In the genomic region with DNA sequence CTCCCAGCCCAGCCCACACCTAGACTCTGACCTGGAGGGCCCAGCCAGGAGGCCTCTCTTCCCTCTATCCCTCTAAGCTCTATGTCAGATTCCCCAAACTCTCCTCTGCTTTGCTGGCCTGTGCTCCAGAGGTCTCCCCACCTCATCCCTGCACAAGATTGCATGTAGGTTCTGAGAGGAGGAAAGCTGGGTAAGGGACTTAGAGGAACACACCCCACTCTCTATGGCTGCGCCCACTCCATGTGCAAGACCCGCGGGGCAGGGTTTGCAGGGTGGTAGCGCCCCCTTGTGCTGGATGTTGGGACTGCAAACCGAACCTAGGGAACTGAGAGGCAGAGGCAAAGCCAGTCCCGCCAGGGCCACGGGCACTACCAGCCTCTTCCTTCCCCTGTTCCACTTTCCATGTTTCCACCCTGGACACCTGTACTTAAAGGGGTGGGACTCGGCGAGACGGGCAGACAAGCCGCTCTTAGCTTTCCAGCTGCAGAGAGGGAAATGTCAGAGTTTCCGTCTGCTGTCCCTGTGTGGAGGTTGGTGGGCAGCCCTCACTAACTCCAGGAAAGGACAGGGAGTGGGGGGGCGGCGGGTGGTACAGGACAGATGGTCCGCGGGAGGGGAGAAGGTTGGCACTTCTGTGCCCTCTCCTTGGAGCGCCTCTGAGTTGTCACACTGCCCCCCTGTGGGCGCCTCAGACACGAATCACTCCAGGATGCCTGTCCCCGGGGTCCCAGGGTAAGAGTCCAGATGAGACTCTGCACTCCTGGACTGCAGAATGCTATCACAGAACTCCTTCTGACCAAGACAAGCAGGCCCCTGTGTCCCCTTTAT, we compare ENCODE assay signal across 8 cellular contexts. TPM values are rescaled to one million over a fixed set of nuclear protein-coding genes. Genes with fewer than 3 reads are reported as not detected.
A peak's percentile ranks its signal among the peaks of the same experiment; 100 is the strongest.
DNase-seq lines count a peak whose midpoint lies in the region; ATAC-seq and TF ChIP-seq lines count a peak whose summit lies in the region.

No MANE protein-coding gene starts in this region.

- no peaks in the 10 kb centered on the region for H3K36me3 Mint-ChIP-seq in activated naive CD8-positive, alpha-beta T cell treated with anti-CD3 and anti-CD28 coated beads for 36 hours

- H3K27ac ChIP-seq in GM23248 (peak overlapping the region; percentile 100), SU-DHL-6 (ENCODE audit: low read depth, low read length) (no peak overlapping the region; the same call in 1 of the 2 replicates), parathyroid adenoma (peak overlapping the region; percentile 45), thymus (ENCODE audit: low read depth) (no peak overlapping the region)

- H3K9me2 ChIP-seq in GM23248 (ENCODE audit: insufficient read depth) (no peaks in the 10 kb centered on the region), SU-DHL-6 (replicated peaks; ENCODE audit: insufficient read depth, low read length) (no peaks in the 10 kb centered on the region)

- no peaks in the 10 kb centered on the region for H3K9me3 ChIP-seq in GM23248 (ENCODE audit: low read depth)
- H3K9me3 ChIP-seq in SU-DHL-6 (ENCODE audit: insufficient read depth, low read length), result no peaks in the 10 kb centered on the region
- no peaks in the 10 kb centered on the region for H3K9me3 ChIP-seq in parathyroid adenoma (ENCODE audit: control insufficient read depth, low read length)
- no peaks in the 10 kb centered on the region for H3K9me3 ChIP-seq in thymus (ENCODE audit: control insufficient read depth)

- peak overlapping the region; percentile 77 for H3K4me3 Mint-ChIP-seq in activated naive CD8-positive, alpha-beta T cell treated with anti-CD3 and anti-CD28 coated beads for 36 hours

- H3K27me3 Mint-ChIP-seq in activated naive CD8-positive, alpha-beta T cell treated with anti-CD3 and anti-CD28 coated beads for 36 hours, result peaks cover 28% of the 10 kb centered on the region

- H3K4me3 ChIP-seq in GM23248, result peak overlapping the region; percentile 80
- peak overlapping the region; percentile 52 for H3K4me3 ChIP-seq in SU-DHL-6 (ENCODE audit: insufficient read depth, low read length, poor library complexity, severe bottlenecking)
- peak overlapping the region; percentile 56 for H3K4me3 ChIP-seq in parathyroid adenoma (ENCODE audit: low read depth, low read length)
- H3K4me3 ChIP-seq in thymus (ENCODE audit: low read length), result peak overlapping the region; percentile 50

- peak; percentile 86 for DNase-seq in DMS53 (lab: John Stamatoyannopoulos, UW)
- DNase-seq in GM23248, result peak; percentile 86
- peak; percentile 78 for DNase-seq in MV-4-11 (lab: John Stamatoyannopoulos, UW)
- peak; percentile 88 for DNase-seq in activated naive CD8-positive, alpha-beta T cell treated with anti-CD3 and anti-CD28 coated beads for 36 hours
- peak; percentile 94 for DNase-seq in Right ventricle myocardium superior

- peak; percentile 69 for ATAC-seq in Right ventricle myocardium superior (ENCODE audit: poor library complexity)

- TF ChIP-seq CTCF in SU-DHL-6 (IDR thresholded peaks at IDR 0.05; ENCODE audit: insufficient read depth, low read length, poor library complexity, severe bottlenecking), result peak; percentile 83
- TF ChIP-seq CTCF in parathyroid adenoma (IDR thresholded peaks at IDR 0.05), result peak; percentile 97

- peak overlapping the region; percentile 94 for H3K9ac ChIP-seq in GM23248
- H3K9ac ChIP-seq in SU-DHL-6 (ENCODE audit: low read length), result peak overlapping the region; percentile 66
- no peak overlapping the region for H3K9ac ChIP-seq in parathyroid adenoma

- H3K36me3 ChIP-seq in GM23248 (ENCODE audit: low read depth) (no peaks in the 10 kb centered on the region), SU-DHL-6 (ENCODE audit: low read length) (no peaks in the 10 kb centered on the region), parathyroid adenoma (ENCODE audit: control insufficient read depth, insufficient read depth, low read length) (no peaks in the 10 kb centered on the region), thymus (ENCODE audit: control insufficient read depth, insufficient read depth) (no peaks in the 10 kb centered on the region)

- H3K27me3 ChIP-seq in GM23248 (replicated peaks; ENCODE audit: insufficient read depth), result no peaks in the 10 kb centered on the region
- H3K27me3 ChIP-seq in SU-DHL-6 (ENCODE audit: low read length), result no peaks in the 10 kb centered on the region
- H3K27me3 ChIP-seq in parathyroid adenoma (ENCODE audit: control insufficient read depth, insufficient read depth, low read length), result no peaks in the 10 kb centered on the region
- H3K27me3 ChIP-seq in thymus (ENCODE audit: control insufficient read depth, insufficient read depth), result peaks cover 6% of the 10 kb centered on the region

- in situ Hi-C loops in GM23248 (cut with MboI), result loop anchor here (10.0 kb wide), 1 partner anchor 288 kb away; no protein-coding TSS in a partner anchor

- whole genome bisulfite sequencing in GM23248 (ENCODE audit: low coverage in 1 of 2, low lambda C conversion rate in 2 of 2, missing lambda C conversion rate in 2 of 2), 2 experiments, result 0 to 1% methylated on average over 18 to 20 of the region's 20 CpGs
- WGBS in thymus, result 3% methylated on average over 20 of the region's 20 CpGs

- H3K4me1 ChIP-seq in GM23248 (ENCODE audit: insufficient read depth) (peaks cover 44% of the 10 kb centered on the region), parathyroid adenoma (peaks cover 24% of the 10 kb centered on the region), thymus (ENCODE audit: control insufficient read depth, insufficient read depth, low read length) (peaks cover under 1% of the 10 kb centered on the region)

- H3K27ac Mint-ChIP-seq in activated naive CD8-positive, alpha-beta T cell treated with anti-CD3 and anti-CD28 coated beads for 36 hours, result peak overlapping the region; percentile 60

- peaks cover 21% of the 10 kb centered on the region for H3K4me1 Mint-ChIP-seq in activated naive CD8-positive, alpha-beta T cell treated with anti-CD3 and anti-CD28 coated beads for 36 hours

- H4K20me1 ChIP-seq in GM23248 (ENCODE audit: insufficient read depth), result no peaks in the 10 kb centered on the region
- H4K20me1 ChIP-seq in SU-DHL-6 (ENCODE audit: low read depth, low read length), result no peaks in the 10 kb centered on the region

- H3F3A ChIP-seq in GM23248 (ENCODE audit: insufficient read depth) (peaks cover 38% of the 10 kb centered on the region), SU-DHL-6 (ENCODE audit: insufficient read depth) (0 out of 2 replicates have a peak, but pooled peaks cover 3% of the 10 kb centered on the region)

- H3K9me3 Mint-ChIP-seq in activated naive CD8-positive, alpha-beta T cell treated with anti-CD3 and anti-CD28 coated beads for 36 hours, result peaks cover 1% of the 10 kb centered on the region

- H3K4me2 ChIP-seq in GM23248 (ENCODE audit: unreplicated experiment) (peak overlapping the region; percentile 94), SU-DHL-6 (ENCODE audit: low read depth, low read length, poor library complexity, severe bottlenecking) (peak overlapping the region; percentile 89), parathyroid adenoma (ENCODE audit: low read length) (peak overlapping the region; percentile 88)

- H2AFZ ChIP-seq in GM23248 (peak overlapping the region; percentile 99), SU-DHL-6 (ENCODE audit: low read depth, low read length, severe bottlenecking) (peak overlapping the region; percentile 91), parathyroid adenoma (peak overlapping the region; percentile 92)

- H3K79me2 ChIP-seq in GM23248 (ENCODE audit: insufficient read depth) (no peaks in the 10 kb centered on the region), SU-DHL-6 (ENCODE audit: insufficient read depth, low read length) (no peaks in the 10 kb centered on the region), parathyroid adenoma (no peaks in the 10 kb centered on the region)

- intact Hi-C loops in Right ventricle myocardium superior (cut with DNase I), result loop anchor here (1.0 to 10.0 kb wide), 2 partner anchors 30 to 298 kb away; no protein-coding TSS in a partner anchor

RNA-seq across cellular contexts. Expression of gene MMP14, which starts 16.8 kb away (rescaled TPM):
- 450 and 475 TPM in 2 replicates for total RNA-seq in GM23248 (2014; rRNA removed; shearing (Covaris generic))
- polyA plus RNA-seq in GM23248 (2016; fragmentation: Nextera tagmentation; extraction: Ambion mirVana), result 50.1 and 50.8 TPM in 2 replicates
- total RNA-seq in activated naive CD8-positive, alpha-beta T cell treated with anti-CD3 and anti-CD28 coated beads for 36 hours, result 1 to 10 TPM; 1.1 to 1.8 TPM
- total RNA-seq in Right ventricle myocardium superior, result 22.5 TPM
- 69.5 TPM for polyA plus RNA-seq in thymus

RNA-seq across cellular contexts. Expression of gene LRP10, which starts 18.4 kb away (rescaled TPM):
- total RNA-seq in GM23248 (2014; rRNA removed; shearing (Covaris generic)), result 202 and 253 TPM in 2 replicates
- 159 and 161 TPM in 2 replicates for polyA plus RNA-seq in GM23248 (2016; fragmentation: Nextera tagmentation; extraction: Ambion mirVana)
- total RNA-seq in activated naive CD8-positive, alpha-beta T cell treated with anti-CD3 and anti-CD28 coated beads for 36 hours, result 10 to 100 TPM; 17.6 to 18.7 TPM
- total RNA-seq in Right ventricle myocardium superior, result 50.8 TPM
- polyA plus RNA-seq in thymus, result 18.6 TPM

RNA-seq across cellular contexts. Expression of gene MRPL52, which starts 23.5 kb away (rescaled TPM):
- 44.3 and 96.6 TPM in 2 replicates for total RNA-seq in GM23248 (2014; rRNA removed; shearing (Covaris generic))
- polyA plus RNA-seq in GM23248 (2016; fragmentation: Nextera tagmentation; extraction: Ambion mirVana), result 208 and 230 TPM in 2 replicates
- total RNA-seq in activated naive CD8-positive, alpha-beta T cell treated with anti-CD3 and anti-CD28 coated beads for 36 hours, result 100 to 1,000 TPM; 154 to 170 TPM
- total RNA-seq in Right ventricle myocardium superior, result 110 TPM
- 121 TPM for polyA plus RNA-seq in thymus

RNA-seq across cellular contexts. Expression of gene REM2, which starts 29.9 kb away (rescaled TPM):
- 0.22 TPM in 1 of 2 replicates, not detected in the other for total RNA-seq in GM23248 (2014; rRNA removed; shearing (Covaris generic))
- polyA plus RNA-seq in GM23248 (2016; fragmentation: Nextera tagmentation; extraction: Ambion mirVana) (0.29 TPM in 1 of 2 replicates, not detected in the other), thymus (3.2 TPM)
- under 1 TPM; 0.14 to 0.19 TPM for total RNA-seq in activated naive CD8-positive, alpha-beta T cell treated with anti-CD3 and anti-CD28 coated beads for 36 hours
- total RNA-seq in Right ventricle myocardium superior, result not detected

RNA-seq across cellular contexts. Expression of gene SLC7A7, which starts 37.9 kb away (rescaled TPM):
- total RNA-seq in GM23248 (2014; rRNA removed; shearing (Covaris generic)), result 0.65 and 0.89 TPM in 2 replicates
- polyA plus RNA-seq in GM23248 (2016; fragmentation: Nextera tagmentation; extraction: Ambion mirVana), result 0.63 and 1.7 TPM in 2 replicates
- 1 to 10 TPM in 1 of 2 experiments, under 1 TPM in 1; 0.56 to 1.0 TPM for total RNA-seq in activated naive CD8-positive, alpha-beta T cell treated with anti-CD3 and anti-CD28 coated beads for 36 hours
- 4.6 TPM for total RNA-seq in Right ventricle myocardium superior
- polyA plus RNA-seq in thymus, result 16.7 TPM

Comparison
In these comparisons a context has a peak if more than half of its experiments do, and no peak if none do; other contexts are left out.
1. H3K27ac ChIP-seq: peak in GM23248 (single experiment) and parathyroid adenoma (single experiment); none in SU-DHL-6 (single experiment) and thymus (single experiment).
2. RNA of gene MMP14, which starts 16.8 kb away (total RNA-seq): 450 to 475 TPM in GM23248; 22.5 TPM in Right ventricle myocardium superior (single experiment) and 1.1 to 1.8 TPM in activated naive CD8-positive, alpha-beta T cell treated with anti-CD3 and anti-CD28 coated beads for 36 hours; every median in the first group is over 10 times any median in the second.
3. Peak in every context shown above with its lines, with median percentiles within 50 percentile points of each other: DNase-seq, H2AFZ ChIP-seq, H3K4me2 ChIP-seq and H3K4me3 ChIP-seq.